8 cellular contexts compared by ENCODE assay signal in the genomic region with DNA sequence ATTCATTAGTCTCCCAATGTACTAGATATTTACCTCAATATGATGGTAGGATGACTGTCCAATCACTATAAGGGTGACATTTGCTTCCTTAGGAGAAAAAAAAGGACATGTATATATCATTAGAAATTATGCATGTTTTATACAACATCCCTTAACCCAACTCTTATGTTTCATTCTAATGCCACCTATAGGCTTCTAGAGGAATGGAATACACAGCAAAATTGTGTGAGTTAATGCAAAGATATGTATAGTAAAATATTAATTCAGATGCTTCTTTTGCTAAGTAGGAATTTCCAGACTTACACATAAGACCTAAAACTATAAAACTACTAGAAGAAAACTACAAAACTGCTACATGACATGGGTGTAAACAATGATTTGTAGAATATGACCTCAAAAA. TPM values are rescaled to one million over a fixed set of nuclear protein-coding genes. Genes with fewer than 3 reads are reported as not detected.
DNase-seq lines count a peak whose midpoint lies in the region; ATAC-seq, FAIRE-seq and TF ChIP-seq lines count a peak whose summit lies in the region.
"Had no signal": no experiment of that assay in that cellular context is flagged by ENCODE, and none has a peak within 500 bp of the region (broad histone marks: within the 10 kb centered on the region; RNA-seq: fewer than 3 reads in every experiment).

No MANE protein-coding gene starts in this region.

- POLR2A ChIA-PET in WTC11 (lab: Charles Lee), result no interaction called here

- H4K20me1 ChIP-seq in Loucy (ENCODE audit: insufficient read depth, low read length, poor library complexity, severe bottlenecking) (no peaks in the 10 kb centered on the region), astrocyte (ENCODE audit: insufficient read depth, low read length) (no peaks in the 10 kb centered on the region)

- H3K79me2 ChIP-seq in Loucy (ENCODE audit: insufficient read depth, low read length), result no peaks in the 10 kb centered on the region
- H3K79me2 ChIP-seq in astrocyte (ENCODE audit: insufficient read depth, low read length), result no peaks in the 10 kb centered on the region

- H3K27me3 Mint-ChIP-seq in astrocyte (ENCODE audit: low read depth, unreplicated experiment) (no peaks in the 10 kb centered on the region), nephron (ENCODE audit: low read depth) (peaks cover 3% of the 10 kb centered on the region), WTC11 (ENCODE audit: low read depth) (peaks cover 8% of the 10 kb centered on the region)
- no peaks in the 10 kb centered on the region for H3K27me3 Mint-ChIP-seq in activated T-helper 1 cell treated with anti-CD3 and anti-CD28 coated beads, Interleukin-12 subunit alpha, Interleukin-12 subunit beta, Interleukin-2, Interleukin-4 antibody, amounts not matched to agents 30 ng/mL and 10 ng/mL and 1 ng/mL, durations not matched to agents 14 hours and 24 hours and 36 hours (ENCODE audit: insufficient read depth)

- H3K4me3 Mint-ChIP-seq in astrocyte (ENCODE audit: unreplicated experiment) (no peak overlapping the region), nephron (peak overlapping the region; percentile 31 to 67 (median 39)), WTC11 (no peak overlapping the region)
- no peak overlapping the region for H3K4me3 Mint-ChIP-seq in activated T-helper 1 cell treated with anti-CD3 and anti-CD28 coated beads, Interleukin-12 subunit alpha, Interleukin-12 subunit beta, Interleukin-2, Interleukin-4 antibody, amounts not matched to agents 30 ng/mL and 10 ng/mL and 1 ng/mL, durations not matched to agents 14 hours and 24 hours and 36 hours

- no peak for ATAC-seq in WTC11

- H3K9me3 ChIP-seq in Loucy (ENCODE audit: insufficient read depth, low read depth, low read length) (no peaks in the 10 kb centered on the region), astrocyte (ENCODE audit: insufficient read depth, low read depth, low read length) (no peaks in the 10 kb centered on the region)

- H2AFZ ChIP-seq in Loucy (ENCODE audit: low read length) (no peak overlapping the region), astrocyte (ENCODE audit: low read depth, low read length) (no peak overlapping the region)

- H3K36me3 Mint-ChIP-seq in astrocyte (ENCODE audit: low read depth, unreplicated experiment), result peaks cover 3% of the 10 kb centered on the region
- peaks cover 15% of the 10 kb centered on the region for H3K36me3 Mint-ChIP-seq in nephron (ENCODE audit: low read depth)
- H3K36me3 Mint-ChIP-seq in WTC11, result no peaks in the 10 kb centered on the region; the same call in none of the 2 replicates
- peaks cover 12% of the 10 kb centered on the region for H3K36me3 Mint-ChIP-seq in activated T-helper 1 cell treated with anti-CD3 and anti-CD28 coated beads, Interleukin-12 subunit alpha, Interleukin-12 subunit beta, Interleukin-2, Interleukin-4 antibody, amounts not matched to agents 30 ng/mL and 10 ng/mL and 1 ng/mL, durations not matched to agents 14 hours and 24 hours and 36 hours (ENCODE audit: low read depth)

- H3K27me3 ChIP-seq in Loucy (ENCODE audit: insufficient read depth, low read length, poor library complexity, severe bottlenecking), result no peaks in the 10 kb centered on the region
- no peaks in the 10 kb centered on the region for H3K27me3 ChIP-seq in astrocyte (ENCODE audit: insufficient read depth, low read length)

- peak; percentile 92 for FAIRE-seq in G401.6 (lab: Jason Lieb, UNC)
- FAIRE-seq in astrocyte (lab: Jason Lieb, UNC), result peak; percentile 37

- H3K4me1 ChIP-seq in Loucy (ENCODE audit: insufficient read depth, low read length, poor library complexity, severe bottlenecking), result no peaks in the 10 kb centered on the region
- H3K4me1 ChIP-seq in astrocyte (ENCODE audit: insufficient read depth, low read length), result no peaks in the 10 kb centered on the region

- no peak overlapping the region for H3K27ac ChIP-seq in astrocyte (ENCODE audit: low read depth, low read length)

- no peaks in the 10 kb centered on the region for H3K9me3 Mint-ChIP-seq in astrocyte (ENCODE audit: unreplicated experiment)
- no peaks in the 10 kb centered on the region for H3K9me3 Mint-ChIP-seq in nephron
- no peaks in the 10 kb centered on the region for H3K9me3 Mint-ChIP-seq in WTC11
- H3K9me3 Mint-ChIP-seq in activated T-helper 1 cell treated with anti-CD3 and anti-CD28 coated beads, Interleukin-12 subunit alpha, Interleukin-12 subunit beta, Interleukin-2, Interleukin-4 antibody, amounts not matched to agents 30 ng/mL and 10 ng/mL and 1 ng/mL, durations not matched to agents 14 hours and 24 hours and 36 hours, result no peaks in the 10 kb centered on the region

- H3K36me3 ChIP-seq in Loucy (ENCODE audit: insufficient read depth, low read length) (no peaks in the 10 kb centered on the region), astrocyte (ENCODE audit: insufficient read depth, low read length) (peaks cover 10% of the 10 kb centered on the region)

- no peak for DNase-seq in astrocyte (ENCODE audit: low read depth)
- no peak for DNase-seq in WTC11 (ENCODE audit: low spot score)
- DNase-seq in activated T-helper 1 cell treated with anti-CD3 and anti-CD28 coated beads, Interleukin-12 subunit alpha, Interleukin-12 subunit beta, Interleukin-2, Interleukin-4 antibody, amounts not matched to agents 30 ng/mL and 10 ng/mL and 1 ng/mL, durations not matched to agents 14 hours and 24 hours and 36 hours (ENCODE audit: low spot score), result no peak
- no peak for DNase-seq in stimulated activated CD4-positive, alpha-beta T cell treated with anti-CD3 and anti-CD28 coated beads, Interleukin-4, amount 100 ng/mL, for 1 hour
- DNase-seq: hypothalamus had no signal

- intact Hi-C loops in activated T-helper 1 cell treated with anti-CD3 and anti-CD28 coated beads, Interleukin-12 subunit alpha, Interleukin-12 subunit beta, Interleukin-2, Interleukin-4 antibody, amounts not matched to agents 30 ng/mL and 10 ng/mL and 1 ng/mL, durations not matched to agents 14 hours and 24 hours and 36 hours (cut with micrococcal nuclease), result loop anchor here (1.0 to 10.0 kb wide), 5 partner anchors 159 to 1927 kb away; a partner anchor contains a TSS

- CTCF ChIA-PET in WTC11 (lab: Charles Lee), result no interaction called here

- no peak overlapping the region for H3K27ac Mint-ChIP-seq in astrocyte (ENCODE audit: unreplicated experiment)
- H3K27ac Mint-ChIP-seq in nephron, result peak overlapping the region in 1 of 3 experiments; percentile 42
- no peak overlapping the region for H3K27ac Mint-ChIP-seq in WTC11
- no peak overlapping the region for H3K27ac Mint-ChIP-seq in activated T-helper 1 cell treated with anti-CD3 and anti-CD28 coated beads, Interleukin-12 subunit alpha, Interleukin-12 subunit beta, Interleukin-2, Interleukin-4 antibody, amounts not matched to agents 30 ng/mL and 10 ng/mL and 1 ng/mL, durations not matched to agents 14 hours and 24 hours and 36 hours

- peak; percentile 73 for TF ChIP-seq CTCF in Loucy (conservative IDR thresholded peaks at IDR 0.05; ENCODE audit: low read length)
- TF ChIP-seq CTCF in astrocyte (IDR thresholded peaks at IDR 0.05; ENCODE audit: insufficient read depth, low read depth, low read length), result peak; percentile 34
- TF ChIP-seq CTCF in nephron (IDR thresholded peaks at IDR 0.05; ENCODE audit: unreplicated experiment in 3 of 3), result peak; percentile 34 to 57 (median 36)
- TF ChIP-seq CTCF in WTC11 (IDR thresholded peaks at IDR 0.05), result no peak

- no peaks in the 10 kb centered on the region for H3F3A ChIP-seq in Loucy (ENCODE audit: low read depth)

- H3K4me1 Mint-ChIP-seq in astrocyte (ENCODE audit: low read depth, unreplicated experiment), result peaks cover 2% of the 10 kb centered on the region
- peaks cover 15% of the 10 kb centered on the region for H3K4me1 Mint-ChIP-seq in nephron
- H3K4me1 Mint-ChIP-seq in WTC11, result peaks cover 4% of the 10 kb centered on the region
- H3K4me1 Mint-ChIP-seq in activated T-helper 1 cell treated with anti-CD3 and anti-CD28 coated beads, Interleukin-12 subunit alpha, Interleukin-12 subunit beta, Interleukin-2, Interleukin-4 antibody, amounts not matched to agents 30 ng/mL and 10 ng/mL and 1 ng/mL, durations not matched to agents 14 hours and 24 hours and 36 hours (ENCODE audit: low read depth), result peaks cover 11% of the 10 kb centered on the region

- H3K9me2 ChIP-seq in Loucy (replicated peaks; ENCODE audit: low read depth, low read length), result no peaks in the 10 kb centered on the region

- H3K4me2 ChIP-seq in Loucy (ENCODE audit: low read depth, low read length, poor library complexity, severe bottlenecking), result no peak overlapping the region
- no peak overlapping the region for H3K4me2 ChIP-seq in astrocyte (ENCODE audit: low read length)

- H3K9ac ChIP-seq in Loucy (ENCODE audit: low read depth, low read length, poor library complexity, severe bottlenecking) (no peak overlapping the region), astrocyte (ENCODE audit: low read length) (no peak overlapping the region)

- H3K4me3 ChIP-seq in Loucy (ENCODE audit: low read length, poor library complexity, severe bottlenecking) (no peak overlapping the region), astrocyte (ENCODE audit: insufficient read depth, low read depth, low read length) (no peak overlapping the region)

TF ChIP-seq in WTC11, 78 proteins besides CTCF, POLR2A, EP300 and RAD21 (continues in another document):
- TF ChIP-seq SMAD3 (CRISPR knock-in tag; IDR thresholded peaks at IDR 0.05; ENCODE audit: borderline replicate concordance) (no peak), ZNF121 (CRISPR knock-in tag; IDR thresholded peaks at IDR 0.05) (no peak), ESRRA (CRISPR knock-in tag; IDR thresholded peaks at IDR 0.05; ENCODE audit: borderline replicate concordance) (no peak)
- TF ChIP-seq, protein P1, sequence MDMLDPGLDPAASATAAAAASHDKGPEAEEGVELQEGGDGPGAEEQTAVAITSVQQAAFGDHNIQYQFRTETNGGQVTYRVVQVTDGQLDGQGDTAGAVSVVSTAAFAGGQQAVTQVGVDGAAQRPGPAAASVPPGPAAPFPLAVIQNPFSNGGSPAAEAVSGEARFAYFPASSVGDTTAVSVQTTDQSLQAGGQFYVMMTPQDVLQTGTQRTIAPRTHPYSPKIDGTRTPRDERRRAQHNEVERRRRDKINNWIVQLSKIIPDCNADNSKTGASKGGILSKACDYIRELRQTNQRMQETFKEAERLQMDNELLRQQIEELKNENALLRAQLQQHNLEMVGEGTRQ (CRISPR knock-in tag; IDR thresholded peaks at IDR 0.05), result no peak

RNA-seq across cellular contexts. Expression of a gene that starts 3.5 kb away (rescaled TPM):
- total RNA-seq in astrocyte, result 12.2 and 12.6 TPM in 2 replicates
- 5.5 to 7.5 TPM (median 6.5 TPM) in 3 replicates for total RNA-seq in WTC11 (2021)
- 8.1 and 8.8 TPM in 2 replicates for total RNA-seq in activated T-helper 1 cell treated with anti-CD3 and anti-CD28 coated beads, Interleukin-12 subunit alpha, Interleukin-12 subunit beta, Interleukin-2, Interleukin-4 antibody, amounts not matched to agents 30 ng/mL and 10 ng/mL and 1 ng/mL, durations not matched to agents 14 hours and 24 hours and 36 hours

RNA-seq across cellular contexts. Expression of a gene that starts 32.0 kb away (rescaled TPM):
- total RNA-seq in astrocyte (21.0 and 22.5 TPM in 2 replicates), WTC11 (2021) (57.1 to 61.7 TPM (median 58.5 TPM) in 3 replicates)
- total RNA-seq in activated T-helper 1 cell treated with anti-CD3 and anti-CD28 coated beads, Interleukin-12 subunit alpha, Interleukin-12 subunit beta, Interleukin-2, Interleukin-4 antibody, amounts not matched to agents 30 ng/mL and 10 ng/mL and 1 ng/mL, durations not matched to agents 14 hours and 24 hours and 36 hours, result 1.1 and 1.4 TPM in 2 replicates

Comparison
In these comparisons a context has a peak if more than half of its experiments do, and no peak if none do; other contexts are left out.
1. H3K4me3 Mint-ChIP-seq: peak in nephron (3 of 3); none in astrocyte (single experiment), WTC11 (single experiment) and activated T-helper 1 cell treated with anti-CD3 and anti-CD28 coated beads, Interleukin-12 subunit alpha, Interleukin-12 subunit beta, Interleukin-2, Interleukin-4 antibody, amounts not matched to agents 30 ng/mL and 10 ng/mL and 1 ng/mL, durations not matched to agents 14 hours and 24 hours and 36 hours (single experiment).